1 cellular context compared by ENCODE assay signal in genomic region chr12:56333679-56334489, GRCh38.
TF ChIP-seq lines count a peak whose summit lies in the region.

TSS of gene PAN2 (minus strand) at chr12:56334000. CDS start at chr12:56333094, 906 bp downstream.

TF ChIP-seq in K562, 482 proteins besides CTCF, POLR2A, EP300 and RAD21 (continued from another document and continues in another):
- peak in 1 of 2 experiments; percentile 91; a peak in 2 of 4 replicates for TF ChIP-seq ZNF639 (CRISPR knock-in tag; conservative IDR thresholded peaks at IDR 0.05 in 1 of 2, IDR thresholded peaks at IDR 0.05 in 1 of 2)
- peak; percentile 33 for TF ChIP-seq ARID4B (CRISPR knock-in tag; IDR thresholded peaks at IDR 0.05)
- no peak for TF ChIP-seq NELFE (IDR thresholded peaks at IDR 0.05; ENCODE audit: insufficient read depth, insufficient read length)
- TF ChIP-seq ZNF212 (CRISPR knock-in tag; IDR thresholded peaks at IDR 0.05): no peak
- no peak for TF ChIP-seq BDP1 (IDR thresholded peaks at IDR 0.05; ENCODE audit: insufficient read depth, insufficient read length)
- peak; percentile 43; the same call in 1 of the 2 replicates for TF ChIP-seq ETS1 (conservative IDR thresholded peaks at IDR 0.05; ENCODE audit: control insufficient read depth, low read depth, low read length)
- no peak for TF ChIP-seq SMC3 (conservative IDR thresholded peaks at IDR 0.05; ENCODE audit: insufficient read depth, low read depth, low read length)
- no peak for TF ChIP-seq OTX1 (CRISPR knock-in tag; IDR thresholded peaks at IDR 0.05)
- peak; percentile 70; the same call in 1 of the 2 replicates for TF ChIP-seq ZC3H11A (IDR thresholded peaks at IDR 0.05; ENCODE audit: low read depth, low read length)
- TF ChIP-seq KHSRP (IDR thresholded peaks at IDR 0.05): no peak
- TF ChIP-seq XRCC3 (IDR thresholded peaks at IDR 0.05): no peak
- TF ChIP-seq E2F4 (CRISPR knock-in tag; IDR thresholded peaks at IDR 0.05; ENCODE audit: low read depth): peak; percentile 46; the same call in 1 of the 2 replicates
- no peak for TF ChIP-seq HES1 (IDR thresholded peaks at IDR 0.05; ENCODE audit: low read depth)
- TF ChIP-seq HDAC3 (IDR thresholded peaks at IDR 0.05; ENCODE audit: borderline replicate concordance, partially characterized antibody): no peak
- no peak for TF ChIP-seq ID3 (CRISPR knock-in tag; IDR thresholded peaks at IDR 0.05)
- TF ChIP-seq ID3 (tag; IDR thresholded peaks at IDR 0.05): no peak
- peak; percentile 51; the same call in 1 of the 2 replicates for TF ChIP-seq SREBF1 (IDR thresholded peaks at IDR 0.05; ENCODE audit: borderline replicate concordance, low read depth, low read length)
- no peak for TF ChIP-seq SAP30 (IDR thresholded peaks at IDR 0.05; ENCODE audit: borderline replicate concordance, insufficient read depth, low read depth, low read length, poor library complexity, severe bottlenecking)
- no peak for TF ChIP-seq FOXP1 (CRISPR knock-in tag; IDR thresholded peaks at IDR 0.05)
- TF ChIP-seq BRF1 (IDR thresholded peaks at IDR 0.05; ENCODE audit: borderline replicate concordance, extremely low read depth, insufficient read length): no peak
- TF ChIP-seq IRF9 (tag; IDR thresholded peaks at IDR 0.05): no peak
- no peak for TF ChIP-seq SMARCA5 (IDR thresholded peaks at IDR 0.05)
- no peak for TF ChIP-seq XRCC4 (IDR thresholded peaks at IDR 0.05; ENCODE audit: extremely low read depth, insufficient read depth, insufficient read length)
- TF ChIP-seq ZBTB9 (CRISPR knock-in tag; IDR thresholded peaks at IDR 0.05): no peak; the same call in 1 of the 2 replicates
- peak in 1 of 2 experiments; percentile 46; a peak in 1 of 4 replicates for TF ChIP-seq ZMIZ1 (IDR thresholded peaks at IDR 0.05; ENCODE audit: low read depth in 2 of 2, low read length in 2 of 2)
- TF ChIP-seq CREB3L1 (IDR thresholded peaks at IDR 0.05; ENCODE audit: borderline replicate concordance, low read depth): peak; percentile 68; the same call in 1 of the 2 replicates
- peak; percentile 72; the same call in 1 of the 2 replicates for TF ChIP-seq DMBX1 (CRISPR knock-in tag; IDR thresholded peaks at IDR 0.05; ENCODE audit: borderline replicate concordance)
- TF ChIP-seq ZEB2 (IDR thresholded peaks at IDR 0.05): no peak
- TF ChIP-seq HMG20A (CRISPR knock-in tag; conservative IDR thresholded peaks at IDR 0.05): no peak
- no peak for TF ChIP-seq DIDO1 (tag; IDR thresholded peaks at IDR 0.05; ENCODE audit: low read depth)
- TF ChIP-seq MEF2D (tag; conservative IDR thresholded peaks at IDR 0.05; ENCODE audit: low read depth): no peak
- TF ChIP-seq ZNF280A (IDR thresholded peaks at IDR 0.05; ENCODE audit: low read depth, partially characterized antibody): no peak
- no peak for TF ChIP-seq RBM34 (IDR thresholded peaks at IDR 0.05; ENCODE audit: borderline replicate concordance, insufficient read depth, low read length)
- TF ChIP-seq ZBTB1 (CRISPR knock-in tag; IDR thresholded peaks at IDR 0.05; ENCODE audit: borderline replicate concordance, low read depth): no peak
